17 cellular contexts compared by ENCODE assay signal in the genomic region with DNA sequence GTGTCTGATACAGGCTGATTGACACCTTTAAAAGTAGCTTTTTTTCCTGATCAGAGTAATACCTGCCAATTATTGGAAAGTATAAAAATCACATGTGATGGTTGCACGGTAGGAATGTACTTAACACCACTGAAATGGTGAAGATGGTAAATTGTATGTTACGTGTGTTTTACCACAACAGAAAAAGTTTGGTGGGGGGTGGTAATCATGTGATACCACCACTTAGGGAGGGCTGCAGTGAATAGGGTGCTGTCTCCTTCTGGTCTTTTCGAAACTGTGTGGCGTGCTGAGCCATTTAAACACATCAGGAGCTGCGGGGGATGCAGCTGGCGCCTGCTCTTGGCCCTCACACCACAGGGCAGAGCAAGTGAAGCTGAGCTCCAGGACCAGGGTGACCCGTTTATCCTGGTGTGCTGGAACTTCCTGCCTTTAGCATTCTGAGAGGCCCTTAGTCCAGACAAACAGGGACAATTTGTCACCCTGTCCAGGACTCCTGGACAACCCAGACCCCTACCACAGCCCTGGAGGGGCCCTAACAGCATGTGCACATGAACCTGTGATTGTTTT. TPM values are rescaled to one million over a fixed set of nuclear protein-coding genes. Genes with fewer than 3 reads are reported as not detected.
DNase-seq lines count a peak whose midpoint lies in the region; ATAC-seq, FAIRE-seq and TF ChIP-seq lines count a peak whose summit lies in the region.
"Had no signal": no experiment of that assay in that cellular context is flagged by ENCODE, and none has a peak within 500 bp of the region (broad histone marks: within the 10 kb centered on the region; RNA-seq: fewer than 3 reads in every experiment).

No MANE protein-coding gene starts in this region.

- ATAC-seq in GM12878 (no peak), HG03175 (IDR thresholded peaks at IDR 0.05; ENCODE audit: unreplicated experiment) (no peak), GM21717 (IDR thresholded peaks at IDR 0.05; ENCODE audit: unreplicated experiment) (no peak)
- ATAC-seq: HepG2 had no signal

- intact Hi-C loops in GM12878 (cut with micrococcal nuclease; ENCODE audit: unreplicated experiment): no loop called here

- TF ChIP-seq POLR2A in GM12878 (IDR thresholded peaks at IDR 0.05; ENCODE audit: low read depth, low read length) (no peak), GM12892 (IDR thresholded peaks at IDR 0.05; ENCODE audit: low read depth, low read length) (no peak)

- TF ChIP-seq EP300 in GM12878 (IDR thresholded peaks at IDR 0.05; ENCODE audit: borderline replicate concordance in 1 of 2, control insufficient read depth in 1 of 2, low read depth in 2 of 2, low read length in 2 of 2): no peak

- H3K9ac ChIP-seq in HUES48 (ENCODE audit: low read depth, low read length) (no peak overlapping the region), GM12878 (ENCODE audit: control insufficient read depth, insufficient read depth, low read length) (no peak overlapping the region)

- no peak for TF ChIP-seq RAD21 in GM12878 (IDR thresholded peaks at IDR 0.05; ENCODE audit: insufficient read depth, low read depth, low read length)

- peaks cover 27% of the 10 kb centered on the region for H3K4me1 ChIP-seq in HUES48 (ENCODE audit: control insufficient read depth, insufficient read depth, low read length)
- peaks cover 7% of the 10 kb centered on the region for H3K4me1 ChIP-seq in GM12878 (ENCODE audit: control insufficient read depth, insufficient read depth, low read length)

- in situ Hi-C loops in GM12878 (cut with MboI): no loop called here

- H3K27ac ChIP-seq in HUES48 (ENCODE audit: low read depth, low read length) (peak overlapping the region; percentile 56), GM12878 (ENCODE audit: control insufficient read depth, insufficient read depth) (no peak overlapping the region)
- H3K27ac ChIP-seq: thyroid gland had no signal

- BruUV-seq in GM12878 (replicated peaks; lab: Mats Ljungman, UMichigan): no TSS peak

- SMC1A ChIA-PET in GM12878 (lab: Charles Lee; ENCODE audit: uncharacterized antibody, unreplicated experiment): interaction anchor here (0.9 to 1.6 kb wide), 4 partner anchors 9 to 120 kb away, joined by 3 to 4 read pairs (median 3); no protein-coding TSS in a partner anchor

- H4K20me1 ChIP-seq in GM12878 (ENCODE audit: control insufficient read depth, insufficient read depth): no peaks in the 10 kb centered on the region

- no peaks in the 10 kb centered on the region for H3K79me2 ChIP-seq in GM12878 (ENCODE audit: control insufficient read depth, insufficient read depth, low read length)

- no peak for DNase-seq in GM12878 (ENCODE audit: low read depth, low spot score)
- peak; percentile 52 for DNase-seq in islet precursor cell
- DNase-seq in urothelium cell line (ENCODE audit: low spot score): no peak
- no peak for DNase-seq in GM12892 (ENCODE audit: insufficient read length)
- DNase-seq: activated CD4-positive, alpha-beta T cell treated with anti-CD3 and anti-CD28 coated beads for 36 hours; DND-41; kidney glomerular epithelial cell; naive thymus-derived CD4-positive, alpha-beta T cell; NCI-H1436 treated with DMSO at 0.1 percent for 48 hours; Right ventricle myocardium superior; SW 1271 had no signal

- WGBS in GM12878 (ENCODE audit: insufficient coverage, insufficient replicate concordance, low lambda C conversion rate, missing lambda C conversion rate): 72% methylated on average over 7 of the region's 7 CpGs

- H3K4me3 ChIP-seq in HUES48 (ENCODE audit: low read depth, low read length): no peak overlapping the region
- H3K4me3 ChIP-seq in GM12878: no peak overlapping the region
- H3K4me3 ChIP-seq: thyroid gland had no signal

- no peak overlapping the region for H2AFZ ChIP-seq in GM12878 (ENCODE audit: control insufficient read depth, low read depth, low read length)

- POLR2A ChIA-PET in GM12878 (lab: Charles Lee): no interaction called here

- no peak for TF ChIP-seq CTCF in GM12878 (IDR thresholded peaks at IDR 0.05 in 2 of 3, conservative IDR thresholded peaks at IDR 0.05 in 1 of 3; ENCODE audit: control insufficient read depth in 2 of 3, extremely low read depth in 1 of 3, insufficient read depth in 1 of 3, low read depth in 3 of 3, low read length in 3 of 3)

- no peak overlapping the region for H3K4me2 ChIP-seq in GM12878 (ENCODE audit: control insufficient read depth, insufficient read depth)

- RAD21 ChIA-PET in GM12878 (lab: Charles Lee; ENCODE audit: unreplicated experiment): interaction anchor here (1.1 to 1.3 kb wide), 2 partner anchors 20 to 177 kb away, joined by 3 to 7 read pairs; no protein-coding TSS in a partner anchor

- FAIRE-seq in GM12878 (lab: Jason Lieb, UNC) (no peak), urothelium cell line (lab: Jason Lieb, UNC) (peak; percentile 77), GM12892 (lab: Jason Lieb, UNC) (no peak)
- FAIRE-seq: HepG2, TTC549 had no signal

- H3K9me3 ChIP-seq in HUES48 (ENCODE audit: control insufficient read depth, insufficient read depth, low read length) (no peaks in the 10 kb centered on the region), GM12878 (replicated peaks; ENCODE audit: control insufficient read depth, insufficient read depth, low read length) (no peaks in the 10 kb centered on the region)
- H3K9me3 ChIP-seq: thyroid gland had no signal

- H3K27me3 ChIP-seq in HUES48 (ENCODE audit: control insufficient read depth, insufficient read depth, low read length) (no peaks in the 10 kb centered on the region), GM12878 (replicated peaks in 1 of 2; ENCODE audit: control insufficient read depth in 2 of 2, insufficient read depth in 2 of 2, low read length in 1 of 2) (peaks cover 0 to 1% of the 10 kb centered on the region in 2 experiments; a peak in 1 of 4 replicates)
- H3K27me3 ChIP-seq: thyroid gland had no signal

- CTCF ChIA-PET in GM12878 (lab: Yijun Ruan, JAX): interaction anchor here (0.8 to 4.3 kb wide), 8 partner anchors 9 to 181 kb away, joined by 3 to 20 read pairs (median 4); no protein-coding TSS in a partner anchor

- H3K36me3 ChIP-seq in HUES48 (ENCODE audit: control insufficient read depth, insufficient read depth, low read length) (no peaks in the 10 kb centered on the region), GM12878 (ENCODE audit: control insufficient read depth in 2 of 2, insufficient read depth in 2 of 2, low read length in 1 of 2) (no peaks in the 10 kb centered on the region)
- H3K36me3 ChIP-seq: thyroid gland had no signal

RNA-seq across cellular contexts. Expression of a gene that starts 2.6 kb away (rescaled TPM):
- 13.0 and 13.2 TPM in 2 replicates for total RNA-seq in GM12878 (2013; cell fraction: nucleolus; rRNA removed)
- total RNA-seq in GM12878 (2014; rRNA removed) (2.8 and 4.7 TPM in 2 replicates), GM12878 (2014; rRNA removed; fragmentation: Illumina TruSeq; extraction: Trizol) (2.0 and 2.5 TPM in 2 replicates), GM12878 (2021) (6.6 and 6.7 TPM in 2 replicates)
- polyA plus RNA-seq in GM12878 (2011; ENCODE audit: low read depth): 1.1 TPM
- polyA plus RNA-seq in GM12878 (2011; rRNA removed) (0.33 and 0.87 TPM in 2 replicates), GM12878 (2014; fragmentation: Illumina TruSeq; extraction: Trizol) (0.84 and 2.4 TPM in 2 replicates), GM12878 (2014; fragmentation: Nextera tagmentation; extraction: Ambion mirVana) (1 to 10 TPM; 1.4 to 1.7 TPM), GM12878 (2014; rRNA removed) (8.3 and 9.2 TPM in 2 replicates), GM12878 (2016; fragmentation: Nextera tagmentation; extraction: Ambion mirVana) (1 to 10 TPM; 5.7 to 6.2 TPM)
- 1.1 and 2.2 TPM in 2 replicates for polyA plus RNA-seq in GM12878 (2011; cell fraction: cytosol; rRNA removed)
- polyA plus RNA-seq in GM12878 (2011; cell fraction: nucleus; rRNA removed): 1.8 and 3.1 TPM in 2 replicates
- polyA plus RNA-seq in GM12878 (2012): 1.4 and 2.9 TPM in 2 replicates
- 0.52 and 1.8 TPM in 2 replicates for polyA minus RNA-seq in GM12878 (2011; rRNA and poly(A)+ RNA removed)
- not detected in 2 replicates for polyA minus RNA-seq in GM12878 (2011; cell fraction: cytosol; rRNA and poly(A)+ RNA removed)
- 0.19 and 0.97 TPM in 2 replicates for polyA minus RNA-seq in GM12878 (2011; cell fraction: nucleus; rRNA and poly(A)+ RNA removed)
- 3.1 TPM for polyA plus RNA-seq in GM12892 (2012; ENCODE audit: missing spikeins)

RNA-seq across cellular contexts. Expression of a gene that starts 33.0 kb away (rescaled TPM):
- 617 and 660 TPM in 2 replicates for total RNA-seq in GM12878 (2013; cell fraction: nucleolus; rRNA removed)
- total RNA-seq in GM12878 (2014; rRNA removed) (3,609 and 4,063 TPM in 2 replicates), GM12878 (2014; rRNA removed; fragmentation: Illumina TruSeq; extraction: Trizol) (4,008 and 4,055 TPM in 2 replicates), GM12878 (2021) (3,311 and 3,339 TPM in 2 replicates)
- 2,680 TPM for polyA plus RNA-seq in GM12878 (2011; ENCODE audit: low read depth)
- polyA plus RNA-seq in GM12878 (2011; rRNA removed) (2,932 and 3,630 TPM in 2 replicates), GM12878 (2014; fragmentation: Illumina TruSeq; extraction: Trizol) (2,337 and 3,976 TPM in 2 replicates), GM12878 (2014; fragmentation: Nextera tagmentation; extraction: Ambion mirVana) (1,000 to 10,000 TPM; 4,597 to 6,791 TPM), GM12878 (2014; rRNA removed) (4,251 and 4,350 TPM in 2 replicates), GM12878 (2016; fragmentation: Nextera tagmentation; extraction: Ambion mirVana) (1,000 to 10,000 TPM; 1,534 to 1,710 TPM)
- 4,949 and 6,264 TPM in 2 replicates for polyA plus RNA-seq in GM12878 (2011; cell fraction: cytosol; rRNA removed)
- 2,731 and 2,827 TPM in 2 replicates for polyA plus RNA-seq in GM12878 (2011; cell fraction: nucleus; rRNA removed)
- 5,254 and 5,686 TPM in 2 replicates for polyA plus RNA-seq in GM12878 (2012)
- polyA minus RNA-seq in GM12878 (2011; rRNA and poly(A)+ RNA removed): 2,132 and 3,515 TPM in 2 replicates
- 930 and 947 TPM in 2 replicates for polyA minus RNA-seq in GM12878 (2011; cell fraction: cytosol; rRNA and poly(A)+ RNA removed)
- 567 and 823 TPM in 2 replicates for polyA minus RNA-seq in GM12878 (2011; cell fraction: nucleus; rRNA and poly(A)+ RNA removed)
- polyA plus RNA-seq in GM12892 (2012; ENCODE audit: missing spikeins): 4,953 TPM

RNA-seq across cellular contexts. Expression of a gene that starts 47.2 kb away (rescaled TPM):
- total RNA-seq in GM12878 (2013; cell fraction: nucleolus; rRNA removed): 20.8 and 24.4 TPM in 2 replicates
- total RNA-seq in GM12878 (2014; rRNA removed) (9.0 and 10.6 TPM in 2 replicates), GM12878 (2014; rRNA removed; fragmentation: Illumina TruSeq; extraction: Trizol) (8.1 and 8.9 TPM in 2 replicates), GM12878 (2021) (17.3 and 23.4 TPM in 2 replicates)
- 6.0 TPM for polyA plus RNA-seq in GM12878 (2011; ENCODE audit: low read depth)
- polyA plus RNA-seq in GM12878 (2011; rRNA removed) (7.0 and 14.8 TPM in 2 replicates), GM12878 (2014; fragmentation: Illumina TruSeq; extraction: Trizol) (3.9 and 8.1 TPM in 2 replicates), GM12878 (2014; fragmentation: Nextera tagmentation; extraction: Ambion mirVana) (under 1 TPM; 0.40 to 0.57 TPM), GM12878 (2014; rRNA removed) (14.4 and 16.2 TPM in 2 replicates), GM12878 (2016; fragmentation: Nextera tagmentation; extraction: Ambion mirVana) (10 to 100 TPM; 13.9 to 14.5 TPM)
- polyA plus RNA-seq in GM12878 (2011; cell fraction: cytosol; rRNA removed): 20.3 and 27.2 TPM in 2 replicates
- 33.3 and 57.0 TPM in 2 replicates for polyA plus RNA-seq in GM12878 (2011; cell fraction: nucleus; rRNA removed)
- 10.2 and 10.9 TPM in 2 replicates for polyA plus RNA-seq in GM12878 (2012)
- 17.3 and 21.1 TPM in 2 replicates for polyA minus RNA-seq in GM12878 (2011; rRNA and poly(A)+ RNA removed)
- polyA minus RNA-seq in GM12878 (2011; cell fraction: cytosol; rRNA and poly(A)+ RNA removed): 12.0 and 12.8 TPM in 2 replicates
- polyA minus RNA-seq in GM12878 (2011; cell fraction: nucleus; rRNA and poly(A)+ RNA removed): 9.1 and 9.9 TPM in 2 replicates
- 6.8 TPM for polyA plus RNA-seq in GM12892 (2012; ENCODE audit: missing spikeins)
